18 cellular contexts compared by ENCODE assay signal in genomic region chr20:58595167-58595566, GRCh38.
"Had no signal": no experiment of that assay in that cellular context is flagged by ENCODE, and none has a peak within 500 bp of the region (broad histone marks: within the 10 kb centered on the region; RNA-seq: fewer than 3 reads in every experiment).

No MANE protein-coding gene starts in this region.

- H3K4me3 ChIP-seq: dorsolateral prefrontal cortex, esophagus squamous epithelium, mucosa of descending colon, ovary, tibial artery, upper lobe of left lung, uterus had no signal

- H3K4me1 ChIP-seq: upper lobe of left lung had no signal

- DNase-seq: cortex of kidney; dorsolateral prefrontal cortex; effector CD8-positive, alpha-beta T cell; esophagus squamous epithelium; foreskin fibroblast; immature natural killer cell; ovary; right cardiac atrium; stimulated activated CD4-positive, alpha-beta T cell treated with anti-CD3 and anti-CD28 coated beads, Interleukin-4, amount 100 ng/mL, for 1 hour; stimulated activated CD8-positive, alpha-beta memory T cell treated with anti-CD3 and anti-CD28 coated beads, Interleukin-4, amount 100 ng/mL, for 48 hours; stimulated activated naive CD8-positive, alpha-beta T cell treated with anti-CD3 and anti-CD28 coated beads, Interleukin-15, Interleukin-2, amounts not matched to agents 100 U/mL and 50 U/mL, for 24 hours; tibial artery; upper lobe of left lung; uterus had no signal

- H3K27ac ChIP-seq: dorsolateral prefrontal cortex, ovary, tibial artery, upper lobe of left lung, uterus had no signal

- ATAC-seq: mucosa of descending colon; naive thymus-derived CD8-positive, alpha-beta T cell; right cardiac atrium; stimulated activated effector memory CD8-positive, alpha-beta T cell treated with anti-CD3 and anti-CD28 coated beads, Interleukin-12 subunit alpha, Interleukin-12 subunit beta, amount 100 ng/mL, for 72 hours; stimulated activated naive CD8-positive, alpha-beta T cell treated with anti-CD3 and anti-CD28 coated beads, Interleukin-15, Interleukin-2, amounts not matched to agents 100 U/mL and 50 U/mL, for 24 hours had no signal

- H3K36me3 ChIP-seq: esophagus squamous epithelium, ovary, tibial artery, upper lobe of left lung, uterus had no signal

- H3K9me3 ChIP-seq: esophagus squamous epithelium, mucosa of descending colon, ovary, tibial artery, upper lobe of left lung, uterus had no signal

- FAIRE-seq: keratinocyte had no signal

- H3K27me3 ChIP-seq: dorsolateral prefrontal cortex, ovary, tibial artery, upper lobe of left lung, uterus had no signal
